In genomic region chr12:119988788-119989618, GRCh38 we compare ENCODE assay signal across 8 cellular contexts. TPM values are rescaled to one million over a fixed set of nuclear protein-coding genes. Genes with fewer than 3 reads are reported as not detected.
DNase-seq lines count a peak whose midpoint lies in the region; ATAC-seq and TF ChIP-seq lines count a peak whose summit lies in the region.

A gene with protein sequence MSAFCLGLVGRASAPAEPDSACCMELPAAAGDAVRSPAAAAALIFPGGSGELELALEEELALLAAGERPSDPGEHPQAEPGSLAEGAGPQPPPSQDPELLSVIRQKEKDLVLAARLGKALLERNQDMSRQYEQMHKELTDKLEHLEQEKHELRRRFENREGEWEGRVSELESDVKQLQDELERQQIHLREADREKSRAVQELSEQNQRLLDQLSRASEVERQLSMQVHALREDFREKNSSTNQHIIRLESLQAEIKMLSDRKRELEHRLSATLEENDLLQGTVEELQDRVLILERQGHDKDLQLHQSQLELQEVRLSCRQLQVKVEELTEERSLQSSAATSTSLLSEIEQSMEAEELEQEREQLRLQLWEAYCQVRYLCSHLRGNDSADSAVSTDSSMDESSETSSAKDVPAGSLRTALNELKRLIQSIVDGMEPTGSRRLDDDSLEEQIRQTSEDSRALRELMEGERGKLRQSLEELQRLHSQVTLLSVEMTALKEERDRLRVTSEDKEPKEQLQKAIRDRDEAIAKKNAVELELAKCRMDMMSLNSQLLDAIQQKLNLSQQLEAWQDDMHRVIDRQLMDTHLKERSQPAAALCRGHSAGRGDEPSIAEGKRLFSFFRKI (plus strand): TSS chr12:119989236. CDS start chr12:119989869, 633 bp downstream.

- intact Hi-C loops in right lobe of liver (cut with DNase I) = no loop called here

- peak within 1 kb of the TSS; percentile 99 for H3K4me2 ChIP-seq in BLaER1

- H3K27ac Mint-ChIP-seq in activated CD4-positive, alpha-beta T cell treated with anti-CD3 and anti-CD28 coated beads, Interleukin-2, amount 10 ng/mL, durations not matched to agents 7 days and 5 days = peak within 1 kb of the TSS; percentile 82

- H3K4me1 ChIP-seq in BLaER1 (peaks cover 26% of the 10 kb centered on the region), right lobe of liver (peaks cover 0 to 10% (median 3%) of the 10 kb centered on the region in 4 donors)

- H3K36me3 Mint-ChIP-seq in activated CD4-positive, alpha-beta T cell treated with anti-CD3 and anti-CD28 coated beads, Interleukin-2, amount 10 ng/mL, durations not matched to agents 7 days and 5 days (ENCODE audit: low read depth) = peaks cover 19% of the 10 kb centered on the region

- H3K4me1 Mint-ChIP-seq in activated CD4-positive, alpha-beta T cell treated with anti-CD3 and anti-CD28 coated beads, Interleukin-2, amount 10 ng/mL, durations not matched to agents 7 days and 5 days = peaks cover 39% of the 10 kb centered on the region

- H3K4me3 ChIP-seq in BLaER1 (peak within 1 kb of the TSS; percentile 80), coronary artery (peak within 1 kb of the TSS; percentile 75), right lobe of liver (peak within 1 kb of the TSS; percentile 60 to 67 (median 64))

- peaks cover 12% of the 10 kb centered on the region for H3K27me3 ChIP-seq in BLaER1
- H3K27me3 ChIP-seq in right lobe of liver = peaks cover 0 to 7% of the 10 kb centered on the region in 2 donors

- H3K9me3 ChIP-seq in BLaER1 = no peaks in the 10 kb centered on the region
- no peaks in the 10 kb centered on the region for H3K9me3 ChIP-seq in right lobe of liver

- peak within 1 kb of the TSS; percentile 58 for H3K9ac ChIP-seq in BLaER1

- POLR2A ChIA-PET in activated CD4-positive, alpha-beta T cell treated with anti-CD3 and anti-CD28 coated beads, Interleukin-2, amount 10 ng/mL, durations not matched to agents 7 days and 5 days (lab: Charles Lee) = interaction anchor here (0.6 to 1.0 kb wide), 8 partner anchors 19 to 1042 kb away, joined by 3 to 5 read pairs (median 3); partner anchors contain the start of gene RAB35

- 6% methylated on average over 10 of the region's 111 CpGs for WGBS in right lobe of liver (ENCODE audit: insufficient coverage, low coverage, low lambda C conversion rate, missing lambda C conversion rate)

- H3K27ac ChIP-seq in BLaER1 (peak within 1 kb of the TSS; percentile 59; the same call in 1 of the 2 replicates), coronary artery (no peak within 1 kb of the TSS), right lobe of liver (peak within 1 kb of the TSS in 1 of 3 donors; percentile 21)

- peak; percentile 74 for TF ChIP-seq POLR2A in right lobe of liver (IDR thresholded peaks at IDR 0.05)

- peak within 1 kb of the TSS; percentile 81 for H3K4me3 Mint-ChIP-seq in activated CD4-positive, alpha-beta T cell treated with anti-CD3 and anti-CD28 coated beads, Interleukin-2, amount 10 ng/mL, durations not matched to agents 7 days and 5 days

- peaks cover 20% of the 10 kb centered on the region for H4K20me1 ChIP-seq in BLaER1

- CTCF ChIA-PET in activated CD4-positive, alpha-beta T cell treated with anti-CD3 and anti-CD28 coated beads, Interleukin-2, amount 10 ng/mL, durations not matched to agents 7 days and 5 days (lab: Charles Lee) = interaction anchor here (0.6 to 2.8 kb wide), 11 partner anchors 9 to 273 kb away, joined by 3 to 12 read pairs (median 4); no protein-coding TSS in a partner anchor

- peak; percentile 77 for ATAC-seq in GM19328 (IDR thresholded peaks at IDR 0.05; ENCODE audit: unreplicated experiment)
- peak; percentile 75 for ATAC-seq in HG03460 (IDR thresholded peaks at IDR 0.05; ENCODE audit: unreplicated experiment)
- ATAC-seq in right lobe of liver = peak; percentile 90 to 96 (median 92)

- TF ChIP-seq CTCF in coronary artery (IDR thresholded peaks at IDR 0.05) = no peak
- TF ChIP-seq CTCF in right lobe of liver (IDR thresholded peaks at IDR 0.05) = no peak

- H3K36me3 ChIP-seq in BLaER1 = no peaks in the 10 kb centered on the region
- no peaks in the 10 kb centered on the region for H3K36me3 ChIP-seq in right lobe of liver

- DNase-seq in NCI-H526 treated with DMSO at 0.1 percent for 48 hours (lab: John Stamatoyannopoulos, UW) (peak; percentile 98), coronary artery (ENCODE audit: low spot score) (no peak), right lobe of liver (peak; percentile 87 to 93 (median 87))
- peak; percentile 97 for DNase-seq in activated CD4-positive, alpha-beta T cell treated with anti-CD3 and anti-CD28 coated beads, Interleukin-2, amount 10 ng/mL, durations not matched to agents 7 days and 5 days
- DNase-seq in stimulated activated CD4-positive, alpha-beta T cell treated with anti-CD3 and anti-CD28 coated beads, TNF-alpha, amount 100 ng/mL, for 1 hour (ENCODE audit: low read depth in 3 of 3, low spot score in 1 of 3) = peak; percentile 95 to 98 (median 96)

- H3K9me3 Mint-ChIP-seq in activated CD4-positive, alpha-beta T cell treated with anti-CD3 and anti-CD28 coated beads, Interleukin-2, amount 10 ng/mL, durations not matched to agents 7 days and 5 days = no peaks in the 10 kb centered on the region

- peaks cover 7% of the 10 kb centered on the region for H3K27me3 Mint-ChIP-seq in activated CD4-positive, alpha-beta T cell treated with anti-CD3 and anti-CD28 coated beads, Interleukin-2, amount 10 ng/mL, durations not matched to agents 7 days and 5 days

RNA-seq across cellular contexts. Expression of the gene that starts here (rescaled TPM):
- total RNA-seq in activated CD4-positive, alpha-beta T cell treated with anti-CD3 and anti-CD28 coated beads, Interleukin-2, amount 10 ng/mL, durations not matched to agents 7 days and 5 days = 10 to 100 TPM; 51.2 to 65.9 TPM
- 10 to 100 TPM in 3 of 6 experiments, 1 to 10 TPM in 3; 1.5 to 13.0 (median 8.7) TPM for total RNA-seq in right lobe of liver
